ENCODE assay signal across 8 cellular contexts in genomic region chr17:79005063-79005861, GRCh38. TPM values are rescaled to one million over a fixed set of nuclear protein-coding genes. Genes with fewer than 3 reads are reported as not detected.
DNase-seq lines count a peak whose midpoint lies in the region; ATAC-seq and TF ChIP-seq lines count a peak whose summit lies in the region.

No MANE protein-coding gene starts in this region.

- no peak for TF ChIP-seq CTCF in glutamatergic neuron (IDR thresholded peaks at IDR 0.05; ENCODE audit: partially characterized antibody, unreplicated experiment)

- H3K36me3 Mint-ChIP-seq in effector memory CD8-positive, alpha-beta T cell (ENCODE audit: insufficient read depth) = peaks cover 34% of the 10 kb centered on the region
- peaks cover 4% of the 10 kb centered on the region for H3K36me3 Mint-ChIP-seq in glutamatergic neuron (ENCODE audit: unreplicated experiment)

- ATAC-seq in effector memory CD8-positive, alpha-beta T cell (replicated peaks) = no peak
- no peak for ATAC-seq in HG02763 (IDR thresholded peaks at IDR 0.05; ENCODE audit: unreplicated experiment)

- H3K4me3 Mint-ChIP-seq in effector memory CD8-positive, alpha-beta T cell = peak overlapping the region in 1 of 2 donors; percentile 6
- H3K4me3 Mint-ChIP-seq in glutamatergic neuron (ENCODE audit: unreplicated experiment) = no peak overlapping the region

- DNase-seq in NCI-H1417 (lab: John Stamatoyannopoulos, UW) = peak; percentile 79 to 91 (median 90)
- DNase-seq in NCI-H1417 treated with DMSO at 0.1 percent for 48 hours (lab: John Stamatoyannopoulos, UW) = no peak
- DNase-seq in NCI-H2196 treated with DMSO at 0.1 percent for 48 hours (lab: John Stamatoyannopoulos, UW; ENCODE audit: unreplicated experiment) = peak; percentile 98
- no peak for DNase-seq in effector memory CD8-positive, alpha-beta T cell
- DNase-seq in renal cortical epithelial cell (ENCODE audit: low read depth) = peak; percentile 14
- DNase-seq in ecto neural progenitor cell (ENCODE audit: low spot score) = no peak
- DNase-seq in glutamatergic neuron = no peak

- H3K27me3 Mint-ChIP-seq in effector memory CD8-positive, alpha-beta T cell = no peaks in the 10 kb centered on the region
- peaks cover 18% of the 10 kb centered on the region for H3K27me3 Mint-ChIP-seq in glutamatergic neuron (ENCODE audit: unreplicated experiment)

- peaks cover 58 to 68% of the 10 kb centered on the region in 2 donors for H3K4me1 Mint-ChIP-seq in effector memory CD8-positive, alpha-beta T cell (ENCODE audit: low read depth in 2 of 2)
- H3K4me1 Mint-ChIP-seq in glutamatergic neuron (ENCODE audit: low read depth, unreplicated experiment) = peaks cover 10% of the 10 kb centered on the region

- peak overlapping the region; percentile 41 to 67 for H3K27ac Mint-ChIP-seq in effector memory CD8-positive, alpha-beta T cell
- no peak overlapping the region for H3K27ac Mint-ChIP-seq in glutamatergic neuron (ENCODE audit: unreplicated experiment)

- no peaks in the 10 kb centered on the region for H3K9me3 Mint-ChIP-seq in effector memory CD8-positive, alpha-beta T cell
- peaks cover 4% of the 10 kb centered on the region for H3K9me3 Mint-ChIP-seq in glutamatergic neuron (ENCODE audit: unreplicated experiment)

RNA-seq across cellular contexts. Expression of gene CANT1, which starts 4.3 kb away (rescaled TPM):
- total RNA-seq in renal cortical epithelial cell = 52.3 and 84.5 TPM in 2 replicates
- 33.3 TPM for total RNA-seq in glutamatergic neuron (ENCODE audit: unreplicated experiment)

RNA-seq across cellular contexts. Expression of gene C1QTNF1, which starts 18.7 kb away (rescaled TPM):
- total RNA-seq in renal cortical epithelial cell = 26.1 and 34.9 TPM in 2 replicates
- 0.15 TPM for total RNA-seq in glutamatergic neuron (ENCODE audit: unreplicated experiment)

RNA-seq across cellular contexts. Expression of gene LGALS3BP, which starts 25.5 kb away (rescaled TPM):
- 390 and 548 TPM in 2 replicates for total RNA-seq in renal cortical epithelial cell
- 30.3 TPM for total RNA-seq in glutamatergic neuron (ENCODE audit: unreplicated experiment)

Comparison
In these comparisons a context has a peak if more than half of its experiments do, and no peak if none do; other contexts are left out.
1. DNase-seq: peak in NCI-H1417 (3 of 3), NCI-H2196 treated with DMSO at 0.1 percent for 48 hours (single experiment) and renal cortical epithelial cell (single experiment); none in NCI-H1417 treated with DMSO at 0.1 percent for 48 hours (single experiment), effector memory CD8-positive, alpha-beta T cell (0 of 3), ecto neural progenitor cell (single experiment) and glutamatergic neuron (single experiment).
2. RNA of gene C1QTNF1, which starts 18.7 kb away (total RNA-seq): 26.1 to 34.9 TPM in renal cortical epithelial cell; 0.15 TPM in glutamatergic neuron (single experiment); every median in the first group is over 10 times any median in the second.
3. RNA of gene LGALS3BP, which starts 25.5 kb away (total RNA-seq): 390 to 548 TPM in renal cortical epithelial cell; 30.3 TPM in glutamatergic neuron (single experiment); every median in the first group is over 10 times any median in the second.